1 cellular context compared by ENCODE assay signal in the genomic region with DNA sequence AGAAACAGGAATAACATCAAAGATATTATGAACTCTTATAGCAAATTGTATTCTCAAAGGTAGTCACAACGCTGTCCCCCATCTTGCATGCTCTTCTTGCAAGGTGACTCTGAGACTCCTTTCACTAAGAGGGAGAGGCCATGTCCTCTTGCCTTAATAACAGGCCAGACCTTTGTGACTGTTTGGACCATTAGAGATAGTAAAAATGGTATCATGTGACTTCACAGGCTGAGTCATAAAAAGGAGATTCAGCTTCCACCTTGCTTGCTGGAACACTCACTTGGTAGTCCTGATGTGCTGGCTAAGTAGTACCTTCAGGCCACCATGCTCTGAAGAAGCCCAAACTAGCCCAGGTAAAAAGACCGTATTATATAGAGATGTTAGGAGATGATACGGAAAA.
TF ChIP-seq lines count a peak whose summit lies in the region.

No MANE protein-coding gene starts in this region.

TF ChIP-seq in GM23338, 12 proteins besides CTCF, POLR2A, EP300 and RAD21 (continued from another document):
- TF ChIP-seq ZNF462 (CRISPR knock-in tag; IDR thresholded peaks at IDR 0.05): no peak
- no peak for TF ChIP-seq EZH2phosphoT487 (IDR thresholded peaks at IDR 0.05; ENCODE audit: unreplicated experiment)
- no peak for TF ChIP-seq ZNF114 (CRISPR knock-in tag; IDR thresholded peaks at IDR 0.05)
- TF ChIP-seq NANOG (IDR thresholded peaks at IDR 0.05; ENCODE audit: borderline replicate concordance): no peak
- no peak for TF ChIP-seq STAT1 (IDR thresholded peaks at IDR 0.05; ENCODE audit: unreplicated experiment)
- TF ChIP-seq REST (IDR thresholded peaks at IDR 0.05; ENCODE audit: unreplicated experiment): no peak
- TF ChIP-seq ZNF331 (CRISPR knock-in tag; IDR thresholded peaks at IDR 0.05; ENCODE audit: low read depth): no peak
- TF ChIP-seq CREB1 (CRISPR knock-in tag; IDR thresholded peaks at IDR 0.05; ENCODE audit: low read depth): no peak
TF ChIP-seq in GM23338: peak in this region for 0.
